In genomic region chr16:75385507-75386152, GRCh38 we compare ENCODE assay signal across 8 cellular contexts. TPM values are rescaled to one million over a fixed set of nuclear protein-coding genes. Genes with fewer than 3 reads are reported as not detected.
A peak's percentile ranks its signal among the peaks of the same experiment; 100 is the strongest.
DNase-seq lines count a peak whose midpoint lies in the region; ATAC-seq, FAIRE-seq and TF ChIP-seq lines count a peak whose summit lies in the region.

No MANE protein-coding gene starts in this region.

- H3K4me3 ChIP-seq in DND-41 (ENCODE audit: low read depth in 1 of 2, low read length in 2 of 2) (no peak overlapping the region), OCI-LY7 (ENCODE audit: low read depth, low read length, poor library complexity, severe bottlenecking) (no peak overlapping the region), lung (no peak overlapping the region)

- H3K9me2 ChIP-seq in OCI-LY7 (ENCODE audit: insufficient read depth, low read length): no peaks in the 10 kb centered on the region

- H3K79me2 ChIP-seq in DND-41 (ENCODE audit: insufficient read depth, low read length) (no peaks in the 10 kb centered on the region), OCI-LY7 (ENCODE audit: insufficient read depth, low read depth, low read length) (no peaks in the 10 kb centered on the region)

- no peak for TF ChIP-seq EP300 in Ishikawa (IDR thresholded peaks at IDR 0.05; ENCODE audit: borderline replicate concordance)

- H4K20me1 ChIP-seq in DND-41 (ENCODE audit: insufficient read depth, low read length) (peaks cover 4% of the 10 kb centered on the region; the same call in 1 of the 2 replicates), OCI-LY7 (ENCODE audit: insufficient read depth, low read length) (no peaks in the 10 kb centered on the region)

- H3K4me1 ChIP-seq in DND-41 (ENCODE audit: insufficient read depth, low read length) (peaks cover 22% of the 10 kb centered on the region), OCI-LY7 (ENCODE audit: insufficient read depth, low read length, poor library complexity, severe bottlenecking) (peaks cover 24% of the 10 kb centered on the region), lung (ENCODE audit: control insufficient read depth in 2 of 2, insufficient read depth in 2 of 2, low read length in 2 of 2) (peaks cover 0 to 1% of the 10 kb centered on the region in 2 donors)

- H3K4me2 ChIP-seq in DND-41 (ENCODE audit: insufficient read depth, low read length): no peak overlapping the region
- H3K4me2 ChIP-seq in OCI-LY7 (ENCODE audit: low read length): no peak overlapping the region

- CTCF ChIA-PET in OCI-LY7 (lab: Charles Lee; ENCODE audit: unreplicated experiment): interaction anchor here (1.0 kb wide), 1 partner anchor 152 kb away, joined by 5 read pairs; no protein-coding TSS in a partner anchor

- peak; percentile 77 for FAIRE-seq in colon (lab: Jason Lieb, UNC)

- H3K9me3 ChIP-seq in DND-41 (ENCODE audit: insufficient read depth, low read length, severe bottlenecking): no peaks in the 10 kb centered on the region
- no peaks in the 10 kb centered on the region for H3K9me3 ChIP-seq in OCI-LY7 (ENCODE audit: low read length)
- H3K9me3 ChIP-seq in lung (ENCODE audit: control insufficient read depth in 2 of 2, insufficient read depth in 1 of 2, low read length in 1 of 2): no peaks in the 10 kb centered on the region

- no peak overlapping the region for H3K9ac ChIP-seq in DND-41 (ENCODE audit: low read depth, low read length)

- peak; percentile 74 for TF ChIP-seq RAD21 in Ishikawa (IDR thresholded peaks at IDR 0.05; ENCODE audit: low read depth)

- H3K4me1 Mint-ChIP-seq in activated naive CD8-positive, alpha-beta T cell treated with anti-CD3 and anti-CD28 coated beads, Interleukin-2, amount 50 U/mL, for 24 hours: peaks cover 21% of the 10 kb centered on the region

- peak; percentile 67 for TF ChIP-seq CTCF in DND-41 (IDR thresholded peaks at IDR 0.05; ENCODE audit: borderline replicate concordance, extremely low read depth, low read length, poor library complexity, severe bottlenecking)
- TF ChIP-seq CTCF in OCI-LY7 (conservative IDR thresholded peaks at IDR 0.05; ENCODE audit: low read length): peak; percentile 94
- peak; percentile 56 for TF ChIP-seq CTCF in lung (IDR thresholded peaks at IDR 0.05; ENCODE audit: control extremely low read depth, extremely low read depth)

- ATAC-seq in DND-41 (ENCODE audit: insufficient read depth, low read depth) (no peak), lung (ENCODE audit: insufficient read depth, low FRiP score) (no peak), HG03280 (IDR thresholded peaks at IDR 0.05; ENCODE audit: unreplicated experiment) (no peak)
- no peak for ATAC-seq in activated naive CD8-positive, alpha-beta T cell treated with anti-CD3 and anti-CD28 coated beads, Interleukin-2, amount 50 U/mL, for 24 hours

- no peak for DNase-seq in DND-41
- DNase-seq in OCI-LY7 (ENCODE audit: low spot score): peak; percentile 76
- DNase-seq in lung (ENCODE audit: low spot score): no peak
- DNase-seq in ecto neural progenitor cell (ENCODE audit: low spot score): no peak
- no peak for DNase-seq in activated naive CD8-positive, alpha-beta T cell treated with anti-CD3 and anti-CD28 coated beads, Interleukin-2, amount 50 U/mL, for 24 hours

- POLR2A ChIA-PET in OCI-LY7 (lab: Charles Lee): interaction anchor here (0.5 to 0.7 kb wide), 3 partner anchors 103 to 261 kb away, joined by 3 to 4 read pairs (median 3); no protein-coding TSS in a partner anchor

- no peaks in the 10 kb centered on the region for H3K27me3 ChIP-seq in DND-41 (ENCODE audit: insufficient read depth, low read length, poor library complexity)
- no peaks in the 10 kb centered on the region for H3K27me3 ChIP-seq in lung (ENCODE audit: control insufficient read depth, insufficient read depth)

- intact Hi-C loops in OCI-LY7 (cut with micrococcal nuclease; ENCODE audit: unreplicated experiment): loop anchor here (1.0 kb wide), 2 partner anchors 152 to 186 kb away; no protein-coding TSS in a partner anchor

- no peaks in the 10 kb centered on the region for H3K9me3 Mint-ChIP-seq in activated naive CD8-positive, alpha-beta T cell treated with anti-CD3 and anti-CD28 coated beads, Interleukin-2, amount 50 U/mL, for 24 hours

- peaks cover 32% of the 10 kb centered on the region for H3K36me3 Mint-ChIP-seq in activated naive CD8-positive, alpha-beta T cell treated with anti-CD3 and anti-CD28 coated beads, Interleukin-2, amount 50 U/mL, for 24 hours (ENCODE audit: low read depth)

- no TSS peak for BruUV-seq in OCI-LY7 (replicated peaks; lab: Mats Ljungman, UMichigan)

- H3K27ac ChIP-seq in DND-41 (ENCODE audit: low read length): no peak overlapping the region
- no peak overlapping the region for H3K27ac ChIP-seq in OCI-LY7 (ENCODE audit: low read depth, low read length, poor library complexity, severe bottlenecking)
- no peak overlapping the region for H3K27ac ChIP-seq in lung (ENCODE audit: low read depth in 1 of 2, low read length in 1 of 2)

- WGBS in lung, 2 donors: 34 to 42% methylated on average over 5 of the region's 5 CpGs

- no peak overlapping the region for H3K4me3 Mint-ChIP-seq in activated naive CD8-positive, alpha-beta T cell treated with anti-CD3 and anti-CD28 coated beads, Interleukin-2, amount 50 U/mL, for 24 hours

- no peak overlapping the region for H2AFZ ChIP-seq in DND-41 (ENCODE audit: low read depth, low read length)
- H2AFZ ChIP-seq in OCI-LY7 (ENCODE audit: low read length): no peak overlapping the region

- H3K27me3 Mint-ChIP-seq in activated naive CD8-positive, alpha-beta T cell treated with anti-CD3 and anti-CD28 coated beads, Interleukin-2, amount 50 U/mL, for 24 hours: peaks cover 12% of the 10 kb centered on the region

- H3K36me3 ChIP-seq in DND-41 (ENCODE audit: insufficient read depth, low read length): peaks cover 26% of the 10 kb centered on the region; the same call in 1 of the 2 replicates
- peaks cover 19% of the 10 kb centered on the region; the same call in 1 of the 2 replicates for H3K36me3 ChIP-seq in OCI-LY7 (ENCODE audit: insufficient read depth, low read length)
- H3K36me3 ChIP-seq in lung (ENCODE audit: control insufficient read depth in 2 of 2, insufficient read depth in 2 of 2, low read length in 2 of 2): peaks cover 5 to 6% of the 10 kb centered on the region in 2 donors

- H3K27ac Mint-ChIP-seq in activated naive CD8-positive, alpha-beta T cell treated with anti-CD3 and anti-CD28 coated beads, Interleukin-2, amount 50 U/mL, for 24 hours: no peak overlapping the region

TF ChIP-seq in Ishikawa, 13 proteins besides CTCF, POLR2A, EP300 and RAD21:
- TF ChIP-seq TEAD4 (IDR thresholded peaks at IDR 0.05): no peak
- TF ChIP-seq FOXM1 (IDR thresholded peaks at IDR 0.05; ENCODE audit: borderline replicate concordance, low read depth): no peak
- TF ChIP-seq EGR1 (IDR thresholded peaks at IDR 0.05): no peak
- TF ChIP-seq USF1 (IDR thresholded peaks at IDR 0.05): no peak
- no peak for TF ChIP-seq ZBTB7A (IDR thresholded peaks at IDR 0.05; ENCODE audit: low read depth)
- no peak for TF ChIP-seq CREB1 (IDR thresholded peaks at IDR 0.05; ENCODE audit: low read depth)
- TF ChIP-seq CEBPB (IDR thresholded peaks at IDR 0.05): peak; percentile 80
- no peak for TF ChIP-seq TAF1 (IDR thresholded peaks at IDR 0.05; ENCODE audit: low read depth)
- TF ChIP-seq YY1 (IDR thresholded peaks at IDR 0.05; ENCODE audit: low read depth): no peak
- no peak for TF ChIP-seq MAX (IDR thresholded peaks at IDR 0.05)
- TF ChIP-seq TCF12 (IDR thresholded peaks at IDR 0.05; ENCODE audit: low read depth): no peak
- no peak for TF ChIP-seq REST (IDR thresholded peaks at IDR 0.05; ENCODE audit: low read depth)
- TF ChIP-seq NFIC (IDR thresholded peaks at IDR 0.05): peak; percentile 88

RNA-seq across cellular contexts. Expression of gene CFDP1, which starts 47.7 kb away (rescaled TPM):
- total RNA-seq in OCI-LY7 (2014; rRNA removed; shearing (Covaris generic)): 30.0 and 55.1 TPM in 2 replicates
- total RNA-seq in OCI-LY7 (2022) (55.4 and 57.6 TPM in 2 replicates), lung (100 to 1,000 TPM in 1 of 2 donors, 10 to 100 TPM in 1; 44.8 to 105 TPM)
- polyA plus RNA-seq in lung: 10 to 100 TPM; 62.1 to 66.1 TPM
